Comparison of ENCODE assay signal across 10 cellular contexts in genomic region chr3:125053304-125053699, GRCh38.
DNase-seq lines count a peak whose midpoint lies in the region; ATAC-seq, FAIRE-seq and TF ChIP-seq lines count a peak whose summit lies in the region.
"Had no signal": no experiment of that assay in that cellular context is flagged by ENCODE, and none has a peak within 500 bp of the region (broad histone marks: within the 10 kb centered on the region; RNA-seq: fewer than 3 reads in every experiment).

No MANE protein-coding gene starts in this region.

- no peaks in the 10 kb centered on the region for H3K9me3 ChIP-seq in HUES48 (ENCODE audit: control insufficient read depth, insufficient read depth, low read length)

- peak overlapping the region in 2 of 3 experiments; percentile 88 to 95 for H3K4me3 Mint-ChIP-seq in nephron

- H2AFZ ChIP-seq in ACC112 (ENCODE audit: low read length, unreplicated experiment), result no peak overlapping the region

- no peak for FAIRE-seq in HTR-8/SVneo (lab: Jason Lieb, UNC)

- peaks cover 5% of the 10 kb centered on the region; the same call in 1 of the 2 replicates for H3K36me3 ChIP-seq in ACC112 (ENCODE audit: insufficient read depth, low read length)
- H3K36me3 ChIP-seq in HUES48 (ENCODE audit: control insufficient read depth, insufficient read depth, low read length), result no peaks in the 10 kb centered on the region

- no peaks in the 10 kb centered on the region for H3K9me3 Mint-ChIP-seq in nephron

- H3K27me3 Mint-ChIP-seq in nephron (ENCODE audit: low read depth), result peaks cover 10% of the 10 kb centered on the region

- H3K27ac Mint-ChIP-seq in nephron, result peak overlapping the region in 2 of 3 experiments; percentile 87

- H3K4me1 Mint-ChIP-seq in nephron, result peaks cover 44% of the 10 kb centered on the region

- no peak for DNase-seq in HTR-8/SVneo (ENCODE audit: insufficient read length, low spot score)
- DNase-seq in NCI-H2227 treated with DMSO at 0.1 percent for 48 hours (lab: John Stamatoyannopoulos, UW), result no peak
- DNase-seq: activated CD4-positive, alpha-beta T cell treated with anti-CD3 and anti-CD28 coated beads, Interleukin-2, amount 50 U/mL, for 48 hours; NCI-H748 treated with DMSO at 0.1 percent for 48 hours had no signal

- H3K36me3 Mint-ChIP-seq in nephron (ENCODE audit: low read depth), result no peaks in the 10 kb centered on the region

- ATAC-seq in HG03342 (IDR thresholded peaks at IDR 0.05; ENCODE audit: unreplicated experiment) (no peak), HG03196 (IDR thresholded peaks at IDR 0.05; ENCODE audit: unreplicated experiment) (no peak)

- H3K4me3 ChIP-seq in ACC112 (ENCODE audit: low read depth, low read length) (peak overlapping the region; percentile 94), HUES48 (ENCODE audit: low read depth, low read length) (0 out of 2 replicates have a peak overlapping the region, but pooled peaks have one; percentile 24)

- peak overlapping the region; percentile 98 for H3K27ac ChIP-seq in ACC112 (ENCODE audit: low read depth, low read length)
- peak overlapping the region; percentile 80 for H3K27ac ChIP-seq in HUES48 (ENCODE audit: low read depth, low read length)
- peak overlapping the region; percentile 80 for H3K27ac ChIP-seq in cingulate gyrus (ENCODE audit: low read depth, low read length)

- H3K4me1 ChIP-seq in ACC112 (ENCODE audit: control insufficient read depth, insufficient read depth, low read length, unreplicated experiment) (peaks cover 50% of the 10 kb centered on the region), HUES48 (ENCODE audit: control insufficient read depth, insufficient read depth, low read length) (peaks cover 54% of the 10 kb centered on the region)

- H3K79me2 ChIP-seq in ACC112 (ENCODE audit: control insufficient read depth, insufficient read depth, low read length, unreplicated experiment), result peaks cover 63% of the 10 kb centered on the region

- no peak for TF ChIP-seq CTCF in nephron (IDR thresholded peaks at IDR 0.05; ENCODE audit: unreplicated experiment in 3 of 3)

- H3K27me3 ChIP-seq in ACC112 (ENCODE audit: insufficient read depth, low read length), result no peaks in the 10 kb centered on the region
- peaks cover 43% of the 10 kb centered on the region for H3K27me3 ChIP-seq in HUES48 (ENCODE audit: control insufficient read depth, insufficient read depth, low read length)

- no peak overlapping the region for H3K9ac ChIP-seq in HUES48 (ENCODE audit: low read depth, low read length)
